30 cellular contexts compared by ENCODE assay signal in genomic region chr3:65843732-65844131, GRCh38.
"Had no signal": no experiment of that assay in that cellular context is flagged by ENCODE, and none has a peak within 500 bp of the region (broad histone marks: within the 10 kb centered on the region; RNA-seq: fewer than 3 reads in every experiment).

No MANE protein-coding gene starts in this region.

- H3K27ac ChIP-seq: adrenal gland, body of pancreas, epithelial cell of prostate, esophagus squamous epithelium, gastroesophageal sphincter, WERI-Rb-1 had no signal

- H3K9me3 ChIP-seq: adrenal gland, body of pancreas, esophagus squamous epithelium, gastroesophageal sphincter had no signal

- H3K4me3 ChIP-seq: adrenal gland, body of pancreas, esophagus squamous epithelium, gastroesophageal sphincter had no signal

- ATAC-seq: activated CD4-positive, CD25-positive, alpha-beta regulatory T cell treated with anti-CD3 and anti-CD28 coated beads, Interleukin-2, amount 50 U/mL, for 24 hours; activated CD8-positive, alpha-beta T cell treated with anti-CD3 and anti-CD28 coated beads for 36 hours; activated naive CD8-positive, alpha-beta T cell treated with anti-CD3 and anti-CD28 coated beads, Interleukin-2, amount 50 U/mL, for 24 hours; activated T-cell treated with anti-CD3 and anti-CD28 coated beads, Interleukin-2, amount 50 U/mL, for 4 hours; body of pancreas; effector memory CD8-positive, alpha-beta T cell; gastroesophageal sphincter had no signal

- FAIRE-seq: colon had no signal

- H3K27me3 ChIP-seq: adrenal gland, body of pancreas, esophagus squamous epithelium, gastroesophageal sphincter had no signal

- H3K4me1 ChIP-seq: esophagus squamous epithelium, gastroesophageal sphincter had no signal

- H3K36me3 ChIP-seq: adrenal gland, esophagus squamous epithelium, gastroesophageal sphincter, WERI-Rb-1 had no signal

- DNase-seq: activated B cell treated with CpG ODN at 0.5 μM for 24 hours; activated CD4-positive, alpha-beta T cell treated with anti-CD3 and anti-CD28 coated beads for 48 hours; activated CD4-positive, alpha-beta T cell treated with anti-CD3 and anti-CD28 coated beads, Interleukin-2, amount 50 U/mL, for 1 hour; activated CD4-positive, alpha-beta T cell treated with anti-CD3 and anti-CD28 coated beads, Interleukin-2, amount 50 U/mL, for 48 hours; activated CD8-positive, alpha-beta memory T cell treated with anti-CD3 and anti-CD28 coated beads for 24 hours; activated CD8-positive, alpha-beta T cell treated with anti-CD3 and anti-CD28 coated beads for 36 hours; activated effector memory CD4-positive, alpha-beta T cell treated with anti-CD3 and anti-CD28 coated beads, Interleukin-2, amount 50 U/mL, for 16 hours; activated naive CD4-positive, alpha-beta T cell treated with anti-CD3 and anti-CD28 coated beads for 36 hours; activated naive CD8-positive, alpha-beta T cell treated with anti-CD3 and anti-CD28 coated beads for 36 hours; activated naive CD8-positive, alpha-beta T cell treated with anti-CD3 and anti-CD28 coated beads, Interleukin-2, amount 50 U/mL, for 24 hours; activated T-cell treated with anti-CD3 and anti-CD28 coated beads, Interleukin-2, amount 50 U/mL, for 4 hours; adrenal gland; amygdala; aorta; body of pancreas; caudate nucleus; cortex of kidney; dermis blood vessel endothelial cell; effector CD4-positive, alpha-beta T cell; effector memory CD8-positive, alpha-beta T cell; esophagus squamous epithelium; foreskin melanocyte; head of caudate nucleus; hippocampal formation; T1000; WERI-Rb-1 had no signal
